Comparison of ENCODE assay signal across 1 cellular context in the genomic region with DNA sequence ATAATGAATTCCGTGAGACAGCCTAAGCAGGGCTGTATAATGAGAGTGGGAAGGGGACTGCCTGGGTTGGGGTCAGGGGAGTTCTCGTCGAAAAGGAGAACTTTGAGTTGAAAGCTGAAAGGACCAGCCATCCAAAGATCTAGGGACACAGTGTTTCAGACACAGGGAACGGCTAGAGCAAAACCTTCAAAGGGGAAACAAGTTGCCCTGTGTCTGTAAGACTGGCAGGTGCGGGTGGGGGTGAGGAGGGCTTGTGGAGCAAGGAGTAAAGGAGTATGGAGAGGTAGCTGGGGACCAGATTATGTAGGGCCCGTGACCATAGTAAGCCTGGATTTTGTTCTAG.
TF ChIP-seq lines count a peak whose summit lies in the region.

No MANE protein-coding gene starts in this region.

TF ChIP-seq in GM23338, 12 proteins besides CTCF, POLR2A, EP300 and RAD21 (continued from another document):
- TF ChIP-seq, protein P1, sequence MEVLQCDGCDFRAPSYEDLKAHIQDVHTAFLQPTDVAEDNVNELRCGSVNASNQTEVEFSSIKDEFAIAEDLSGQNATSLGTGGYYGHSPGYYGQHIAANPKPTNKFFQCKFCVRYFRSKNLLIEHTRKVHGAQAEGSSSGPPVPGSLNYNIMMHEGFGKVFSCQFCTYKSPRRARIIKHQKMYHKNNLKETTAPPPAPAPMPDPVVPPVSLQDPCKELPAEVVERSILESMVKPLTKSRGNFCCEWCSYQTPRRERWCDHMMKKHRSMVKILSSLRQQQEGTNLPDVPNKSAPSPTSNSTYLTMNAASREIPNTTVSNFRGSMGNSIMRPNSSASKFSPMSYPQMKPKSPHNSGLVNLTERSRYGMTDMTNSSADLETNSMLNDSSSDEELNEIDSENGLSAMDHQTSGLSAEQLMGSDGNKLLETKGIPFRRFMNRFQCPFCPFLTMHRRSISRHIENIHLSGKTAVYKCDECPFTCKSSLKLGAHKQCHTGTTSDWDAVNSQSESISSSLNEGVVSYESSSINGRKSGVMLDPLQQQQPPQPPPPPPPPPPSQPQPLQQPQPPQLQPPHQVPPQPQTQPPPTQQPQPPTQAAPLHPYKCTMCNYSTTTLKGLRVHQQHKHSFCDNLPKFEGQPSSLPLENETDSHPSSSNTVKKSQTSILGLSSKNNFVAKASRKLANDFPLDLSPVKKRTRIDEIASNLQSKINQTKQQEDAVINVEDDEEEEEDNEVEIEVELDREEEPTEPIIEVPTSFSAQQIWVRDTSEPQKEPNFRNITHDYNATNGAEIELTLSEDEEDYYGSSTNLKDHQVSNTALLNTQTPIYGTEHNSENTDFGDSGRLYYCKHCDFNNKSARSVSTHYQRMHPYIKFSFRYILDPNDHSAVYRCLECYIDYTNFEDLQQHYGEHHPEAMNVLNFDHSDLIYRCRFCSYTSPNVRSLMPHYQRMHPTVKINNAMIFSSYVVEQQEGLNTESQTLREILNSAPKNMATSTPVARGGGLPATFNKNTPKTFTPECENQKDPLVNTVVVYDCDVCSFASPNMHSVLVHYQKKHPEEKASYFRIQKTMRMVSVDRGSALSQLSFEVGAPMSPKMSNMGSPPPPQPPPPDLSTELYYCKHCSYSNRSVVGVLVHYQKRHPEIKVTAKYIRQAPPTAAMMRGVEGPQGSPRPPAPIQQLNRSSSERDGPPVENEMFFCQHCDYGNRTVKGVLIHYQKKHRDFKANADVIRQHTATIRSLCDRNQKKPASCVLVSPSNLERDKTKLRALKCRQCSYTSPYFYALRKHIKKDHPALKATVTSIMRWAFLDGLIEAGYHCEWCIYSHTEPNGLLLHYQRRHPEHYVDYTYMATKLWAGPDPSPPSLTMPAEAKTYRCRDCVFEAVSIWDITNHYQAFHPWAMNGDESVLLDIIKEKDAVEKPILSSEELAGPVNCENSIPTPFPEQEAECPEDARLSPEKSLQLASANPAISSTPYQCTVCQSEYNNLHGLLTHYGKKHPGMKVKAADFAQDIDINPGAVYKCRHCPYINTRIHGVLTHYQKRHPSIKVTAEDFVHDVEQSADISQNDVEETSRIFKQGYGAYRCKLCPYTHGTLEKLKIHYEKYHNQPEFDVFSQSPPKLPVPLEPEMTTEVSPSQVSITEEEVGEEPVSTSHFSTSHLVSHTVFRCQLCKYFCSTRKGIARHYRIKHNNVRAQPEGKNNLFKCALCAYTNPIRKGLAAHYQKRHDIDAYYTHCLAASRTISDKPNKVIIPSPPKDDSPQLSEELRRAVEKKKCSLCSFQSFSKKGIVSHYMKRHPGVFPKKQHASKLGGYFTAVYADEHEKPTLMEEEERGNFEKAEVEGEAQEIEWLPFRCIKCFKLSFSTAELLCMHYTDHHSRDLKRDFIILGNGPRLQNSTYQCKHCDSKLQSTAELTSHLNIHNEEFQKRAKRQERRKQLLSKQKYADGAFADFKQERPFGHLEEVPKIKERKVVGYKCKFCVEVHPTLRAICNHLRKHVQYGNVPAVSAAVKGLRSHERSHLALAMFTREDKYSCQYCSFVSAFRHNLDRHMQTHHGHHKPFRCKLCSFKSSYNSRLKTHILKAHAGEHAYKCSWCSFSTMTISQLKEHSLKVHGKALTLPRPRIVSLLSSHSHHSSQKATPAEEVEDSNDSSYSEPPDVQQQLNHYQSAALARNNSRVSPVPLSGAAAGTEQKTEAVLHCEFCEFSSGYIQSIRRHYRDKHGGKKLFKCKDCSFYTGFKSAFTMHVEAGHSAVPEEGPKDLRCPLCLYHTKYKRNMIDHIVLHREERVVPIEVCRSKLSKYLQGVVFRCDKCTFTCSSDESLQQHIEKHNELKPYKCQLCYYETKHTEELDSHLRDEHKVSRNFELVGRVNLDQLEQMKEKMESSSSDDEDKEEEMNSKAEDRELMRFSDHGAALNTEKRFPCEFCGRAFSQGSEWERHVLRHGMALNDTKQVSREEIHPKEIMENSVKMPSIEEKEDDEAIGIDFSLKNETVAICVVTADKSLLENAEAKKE (CRISPR knock-in tag; IDR thresholded peaks at IDR 0.05), result no peak
- TF ChIP-seq ZNF114 (CRISPR knock-in tag; IDR thresholded peaks at IDR 0.05) (no peak), STAT1 (IDR thresholded peaks at IDR 0.05; ENCODE audit: unreplicated experiment) (no peak), CREB1 (CRISPR knock-in tag; IDR thresholded peaks at IDR 0.05; ENCODE audit: low read depth) (no peak), EZH2 (IDR thresholded peaks at IDR 0.05; ENCODE audit: low read depth, unreplicated experiment) (no peak)
- TF ChIP-seq, protein P2, sequence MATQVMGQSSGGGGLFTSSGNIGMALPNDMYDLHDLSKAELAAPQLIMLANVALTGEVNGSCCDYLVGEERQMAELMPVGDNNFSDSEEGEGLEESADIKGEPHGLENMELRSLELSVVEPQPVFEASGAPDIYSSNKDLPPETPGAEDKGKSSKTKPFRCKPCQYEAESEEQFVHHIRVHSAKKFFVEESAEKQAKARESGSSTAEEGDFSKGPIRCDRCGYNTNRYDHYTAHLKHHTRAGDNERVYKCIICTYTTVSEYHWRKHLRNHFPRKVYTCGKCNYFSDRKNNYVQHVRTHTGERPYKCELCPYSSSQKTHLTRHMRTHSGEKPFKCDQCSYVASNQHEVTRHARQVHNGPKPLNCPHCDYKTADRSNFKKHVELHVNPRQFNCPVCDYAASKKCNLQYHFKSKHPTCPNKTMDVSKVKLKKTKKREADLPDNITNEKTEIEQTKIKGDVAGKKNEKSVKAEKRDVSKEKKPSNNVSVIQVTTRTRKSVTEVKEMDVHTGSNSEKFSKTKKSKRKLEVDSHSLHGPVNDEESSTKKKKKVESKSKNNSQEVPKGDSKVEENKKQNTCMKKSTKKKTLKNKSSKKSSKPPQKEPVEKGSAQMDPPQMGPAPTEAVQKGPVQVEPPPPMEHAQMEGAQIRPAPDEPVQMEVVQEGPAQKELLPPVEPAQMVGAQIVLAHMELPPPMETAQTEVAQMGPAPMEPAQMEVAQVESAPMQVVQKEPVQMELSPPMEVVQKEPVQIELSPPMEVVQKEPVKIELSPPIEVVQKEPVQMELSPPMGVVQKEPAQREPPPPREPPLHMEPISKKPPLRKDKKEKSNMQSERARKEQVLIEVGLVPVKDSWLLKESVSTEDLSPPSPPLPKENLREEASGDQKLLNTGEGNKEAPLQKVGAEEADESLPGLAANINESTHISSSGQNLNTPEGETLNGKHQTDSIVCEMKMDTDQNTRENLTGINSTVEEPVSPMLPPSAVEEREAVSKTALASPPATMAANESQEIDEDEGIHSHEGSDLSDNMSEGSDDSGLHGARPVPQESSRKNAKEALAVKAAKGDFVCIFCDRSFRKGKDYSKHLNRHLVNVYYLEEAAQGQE (IDR thresholded peaks at IDR 0.05; ENCODE audit: unreplicated experiment), result no peak
